ENCODE assay signal across 16 cellular contexts in genomic region chrX:24282381-24283121, GRCh38. TPM values are rescaled to one million over a fixed set of nuclear protein-coding genes. Genes with fewer than 3 reads are reported as not detected.
DNase-seq lines count a peak whose midpoint lies in the region; ATAC-seq and TF ChIP-seq lines count a peak whose summit lies in the region.
"Had no signal": no experiment of that assay in that cellular context is flagged by ENCODE, and none has a peak within 500 bp of the region (broad histone marks: within the 10 kb centered on the region; RNA-seq: fewer than 3 reads in every experiment).

No MANE protein-coding gene starts in this region.

- ATAC-seq in HG03432 (IDR thresholded peaks at IDR 0.05; ENCODE audit: unreplicated experiment), result peak; percentile 56
- no peak for ATAC-seq in HG03095 (IDR thresholded peaks at IDR 0.05; ENCODE audit: unreplicated experiment)
- ATAC-seq: activated naive CD8-positive, alpha-beta T cell treated with anti-CD3 and anti-CD28 coated beads, Interleukin-2, amount 50 U/mL, for 24 hours had no signal

- peaks cover 21 to 61% (median 36%) of the 10 kb centered on the region in 11 experiments; a peak in 21 of 22 replicates for H3K27me3 ChIP-seq in BLaER1 treated with 17β-estradiol and CSF1 and Interleukin-3, amounts not matched to agents 10 nM and 100 nM
- H3K27me3 ChIP-seq in tibial nerve, result peaks cover 0 to under 1% of the 10 kb centered on the region in 2 donors

- no peak for TF ChIP-seq POLR2A in tibial nerve (IDR thresholded peaks at IDR 0.05)

- DNase-seq in choroid plexus epithelial cell (ENCODE audit: low read depth) (peak; percentile 31), myocyte (ENCODE audit: low read depth) (peak; percentile 56), tibial nerve (ENCODE audit: low spot score in 2 of 2) (no peak), NCI-H1105 (lab: John Stamatoyannopoulos, UW) (no peak)
- no peak for DNase-seq in stimulated activated naive CD4-positive, alpha-beta T cell treated with Interleukin-2 at 50 U/mL for 16 hours (lab: John Stamatoyannopoulos, UW)
- DNase-seq: activated CD4-positive, alpha-beta T cell treated with anti-CD3 and anti-CD28 coated beads, Interleukin-2, amount 50 U/mL, for 1 hour; activated naive CD8-positive, alpha-beta T cell treated with anti-CD3 and anti-CD28 coated beads, Interleukin-2, amount 50 U/mL, for 24 hours; GOT3; NCI-H1930; SHP77; substantia nigra had no signal

- no peaks in the 10 kb centered on the region for H3K36me3 ChIP-seq in BLaER1 treated with 17β-estradiol and CSF1 and Interleukin-3, amounts not matched to agents 10 nM and 100 nM
- no peaks in the 10 kb centered on the region for H3K36me3 ChIP-seq in tibial nerve

- TF ChIP-seq CTCF in choroid plexus epithelial cell (conservative IDR thresholded peaks at IDR 0.05; ENCODE audit: low read depth, low read length) (no peak), tibial nerve (IDR thresholded peaks at IDR 0.05) (no peak)

- H3K4me3 ChIP-seq in BLaER1 treated with 17β-estradiol and CSF1 and Interleukin-3, amounts not matched to agents 10 nM and 100 nM, result peak overlapping the region in 1 of 10 experiments; percentile 13; a peak in 1 of 20 replicates
- H3K4me3 ChIP-seq in choroid plexus epithelial cell (ENCODE audit: low read depth, low read length) (no peak overlapping the region), tibial nerve (no peak overlapping the region)

- H3K4me1 ChIP-seq in BLaER1 treated with 17β-estradiol and CSF1 and Interleukin-3, amounts not matched to agents 10 nM and 100 nM, result peaks cover 18 to 30% (median 22%) of the 10 kb centered on the region in 10 experiments
- H3K4me1 ChIP-seq in tibial nerve, result no peaks in the 10 kb centered on the region

- H3K9me3 ChIP-seq in BLaER1 treated with 17β-estradiol and CSF1 and Interleukin-3, amounts not matched to agents 10 nM and 100 nM (replicated peaks in 1 of 11), result no peaks in the 10 kb centered on the region; a peak in 1 of 22 replicates
- H3K9me3 ChIP-seq in tibial nerve, result no peaks in the 10 kb centered on the region

- peak overlapping the region; percentile 54 to 78 (median 71) for H3K4me2 ChIP-seq in BLaER1 treated with 17β-estradiol and CSF1 and Interleukin-3, amounts not matched to agents 10 nM and 100 nM

- WGBS in tibial nerve, 2 donors, result 20 to 40% methylated on average over 12 of the region's 12 CpGs

- peaks cover 0 to 11% (median 0%) of the 10 kb centered on the region in 11 experiments; a peak in 5 of 22 replicates for H4K20me1 ChIP-seq in BLaER1 treated with 17β-estradiol and CSF1 and Interleukin-3, amounts not matched to agents 10 nM and 100 nM

- no peak for TF ChIP-seq EP300 in tibial nerve (IDR thresholded peaks at IDR 0.05)

- H3K9ac ChIP-seq in BLaER1 treated with 17β-estradiol and CSF1 and Interleukin-3, amounts not matched to agents 10 nM and 100 nM, result no peak overlapping the region

- H3K27ac ChIP-seq in BLaER1 treated with 17β-estradiol and CSF1 and Interleukin-3, amounts not matched to agents 10 nM and 100 nM, result no peak overlapping the region; a peak in 1 of 22 replicates
- peak overlapping the region in 2 of 4 donors; percentile 11 to 25 for H3K27ac ChIP-seq in tibial nerve
- H3K27ac ChIP-seq: epithelial cell of prostate, HL-60 had no signal

RNA-seq across cellular contexts. Expression of gene SUPT20HL2, which starts 31.3 kb away (rescaled TPM):
- total RNA-seq in myocyte (not detected in 2 replicates), tibial nerve (not detected)
- not detected for polyA plus RNA-seq in myocyte (2012)

Comparison
In these comparisons a context has a peak if more than half of its experiments do, and no peak if none do; other contexts are left out.
1. DNase-seq: peak in choroid plexus epithelial cell (single experiment) and myocyte (single experiment); none in stimulated activated naive CD4-positive, alpha-beta T cell treated with Interleukin-2 at 50 U/mL for 16 hours (single experiment), tibial nerve (0 of 2) and NCI-H1105 (single experiment).